14 cellular contexts compared by ENCODE assay signal in genomic region chr15:68790910-68791309, GRCh38. TPM values are rescaled to one million over a fixed set of nuclear protein-coding genes. Genes with fewer than 3 reads are reported as not detected.
DNase-seq lines count a peak whose midpoint lies in the region; ATAC-seq, FAIRE-seq and TF ChIP-seq lines count a peak whose summit lies in the region.
"Had no signal": no experiment of that assay in that cellular context is flagged by ENCODE, and none has a peak within 500 bp of the region (broad histone marks: within the 10 kb centered on the region; RNA-seq: fewer than 3 reads in every experiment).

No MANE protein-coding gene starts in this region.

- 88% methylated on average over 2 of the region's 2 CpGs; no CpG with 5 or more reads in 1 of the 2 experiments for WGBS in H1 (ENCODE audit: extremely low coverage in 1 of 2, insufficient coverage in 1 of 2, insufficient read length in 1 of 2, insufficient replicate concordance in 2 of 2, low coverage in 1 of 2, low lambda C conversion rate in 2 of 2, missing lambda C conversion rate in 1 of 2), 2 experiments
- 74% methylated on average over 2 of the region's 2 CpGs for WGBS in smooth muscle cell (ENCODE audit: low lambda C conversion rate)

- H3K14ac ChIP-seq in H1 (ENCODE audit: insufficient read length), result no peak overlapping the region

- no peaks in the 10 kb centered on the region for H3K27me3 ChIP-seq in H1 (replicated peaks in 1 of 4; ENCODE audit: control insufficient read depth in 3 of 4, extremely low read depth in 1 of 4, insufficient read depth in 3 of 4, low read length in 3 of 4)
- no peaks in the 10 kb centered on the region for H3K27me3 ChIP-seq in smooth muscle cell (ENCODE audit: low read depth)
- no peaks in the 10 kb centered on the region for H3K27me3 ChIP-seq in foreskin keratinocyte

- no peak for FAIRE-seq in H1 (lab: Jason Lieb, UNC)
- FAIRE-seq: A204.1 had no signal

- H2BK15ac ChIP-seq in H1 (ENCODE audit: low read length), result no peak overlapping the region

- H3K27ac ChIP-seq in SK-N-MC, result peak overlapping the region; percentile 48
- no peak overlapping the region for H3K27ac ChIP-seq in H1 (ENCODE audit: low read depth, low read length)
- H3K27ac ChIP-seq in smooth muscle cell (ENCODE audit: low read depth), result peak overlapping the region; percentile 66
- H3K27ac ChIP-seq in foreskin keratinocyte, result no peak overlapping the region

- CTCF ChIA-PET in H1 (lab: Charles Lee; ENCODE audit: partially characterized antibody), result interaction anchor here (1.1 kb wide), 1 partner anchor 86 kb away, joined by 3 read pairs; no protein-coding TSS in a partner anchor

- TF ChIP-seq CTCF in H1 (IDR thresholded peaks at IDR 0.05; ENCODE audit: control extremely low read depth in 1 of 3, insufficient read depth in 1 of 3, low read depth in 1 of 3, low read length in 3 of 3) (no peak), smooth muscle cell (IDR thresholded peaks at IDR 0.05; ENCODE audit: borderline replicate concordance, insufficient read depth, poor library complexity, severe bottlenecking) (no peak), foreskin keratinocyte (conservative IDR thresholded peaks at IDR 0.05) (no peak)

- H2AK5ac ChIP-seq in H1 (ENCODE audit: low read depth, low read length), result no peak overlapping the region

- no peak for TF ChIP-seq POLR2A in H1 (IDR thresholded peaks at IDR 0.05; ENCODE audit: control extremely low read depth in 1 of 2, low read depth in 2 of 2, low read length in 2 of 2)

- H3K4me1 Mint-ChIP-seq in activated CD4-positive, alpha-beta T cell treated with anti-CD3 and anti-CD28 coated beads, Interleukin-2, amount 10 ng/mL, durations not matched to agents 24 days and 14 days, result peaks cover 65% of the 10 kb centered on the region

- H2BK20ac ChIP-seq in H1 (ENCODE audit: low read length), result no peak overlapping the region

- no peak overlapping the region for H3K4ac ChIP-seq in H1 (replicated peaks; ENCODE audit: insufficient read length, low read depth, low read length)

- H3F3A ChIP-seq in smooth muscle cell (ENCODE audit: low read depth), result peaks cover 5% of the 10 kb centered on the region

- H3K36me3 Mint-ChIP-seq in activated CD4-positive, alpha-beta T cell treated with anti-CD3 and anti-CD28 coated beads, Interleukin-2, amount 10 ng/mL, durations not matched to agents 24 days and 14 days (ENCODE audit: low read depth), result peaks cover 34% of the 10 kb centered on the region

- no peak overlapping the region for H3K23ac ChIP-seq in H1 (ENCODE audit: insufficient read length)

- TF ChIP-seq EP300 in H1 (IDR thresholded peaks at IDR 0.05; ENCODE audit: borderline replicate concordance in 1 of 2, low read depth in 2 of 2, low read length in 2 of 2), result no peak

- H3K9ac ChIP-seq in SK-N-MC (ENCODE audit: insufficient read length), result no peak overlapping the region
- no peak overlapping the region for H3K9ac ChIP-seq in H1 (replicated peaks in 1 of 4; ENCODE audit: extremely low read depth in 1 of 4, low read depth in 3 of 4, low read length in 3 of 4)
- no peak overlapping the region for H3K9ac ChIP-seq in smooth muscle cell (ENCODE audit: low read depth)

- H2BK120ac ChIP-seq in H1 (replicated peaks; ENCODE audit: low read depth, low read length), result no peak overlapping the region

- no peak for DNase-seq in activated CD4-positive, alpha-beta T cell treated with anti-CD3 and anti-CD28 coated beads, Interleukin-2, amount 10 ng/mL, durations not matched to agents 24 days and 14 days
- no peak for DNase-seq in activated CD4-positive, alpha-beta T cell treated with anti-CD3 and anti-CD28 coated beads for 1 hour
- no peak for DNase-seq in SK-N-MC (ENCODE audit: low read depth, low spot score)
- DNase-seq in H1 (ENCODE audit: low read depth in 1 of 2, low spot score in 2 of 2), result no peak
- DNase-seq in smooth muscle cell (lab: John Stamatoyannopoulos, UW; ENCODE audit: unreplicated experiment), result no peak
- DNase-seq in DMS 273 (lab: John Stamatoyannopoulos, UW; ENCODE audit: unreplicated experiment), result no peak
- DNase-seq in foreskin keratinocyte, result no peak
- DNase-seq: activated CD4-positive, CD25-positive, alpha-beta regulatory T cell treated with anti-CD3 and anti-CD28 coated beads, Interleukin-2, amount 50 U/mL, for 72 hours; aorta; DMS79 treated with DMSO at 0.1 percent for 48 hours; NCI-H1092 treated with DMSO at 0.1 percent for 48 hours; NCI-H526 had no signal

- H4K5ac ChIP-seq in H1 (ENCODE audit: insufficient read length, low read depth, low read length), result no peak overlapping the region

- H3K27ac Mint-ChIP-seq in activated CD4-positive, alpha-beta T cell treated with anti-CD3 and anti-CD28 coated beads, Interleukin-2, amount 10 ng/mL, durations not matched to agents 24 days and 14 days, result peak overlapping the region; percentile 81

- H3K4me3 ChIP-seq in SK-N-MC (no peak overlapping the region), H1 (ENCODE audit: extremely low read depth in 1 of 4, insufficient read depth in 2 of 4, low read depth in 3 of 4, low read length in 4 of 4) (peak overlapping the region in 1 of 4 experiments; percentile 13; a peak in 1 of 8 replicates), smooth muscle cell (no peak overlapping the region)

- no peak overlapping the region for H4K8ac ChIP-seq in H1 (ENCODE audit: extremely low read depth, insufficient read depth, low read length)

- peaks cover 3% of the 10 kb centered on the region; the same call in 1 of the 2 replicates for H3K23me2 ChIP-seq in H1 (ENCODE audit: low read depth, low read length)

- no peak for TF ChIP-seq RAD21 in H1 (IDR thresholded peaks at IDR 0.05 in 1 of 2, conservative IDR thresholded peaks at IDR 0.05 in 1 of 2; ENCODE audit: low read depth in 2 of 2, low read length in 2 of 2)

- H3K79me2 ChIP-seq in H1 (ENCODE audit: control insufficient read depth in 1 of 2, insufficient read depth in 2 of 2, low read length in 2 of 2) (peaks cover 11 to 90% of the 10 kb centered on the region in 2 experiments; a peak in 3 of 4 replicates), smooth muscle cell (ENCODE audit: low read depth) (peaks cover 66% of the 10 kb centered on the region)

- H4K20me1 ChIP-seq in H1 (replicated peaks in 1 of 2; ENCODE audit: control insufficient read depth in 1 of 2, insufficient read depth in 2 of 2, low read length in 2 of 2), result peaks cover 43 to 58% of the 10 kb centered on the region in 2 experiments
- H4K20me1 ChIP-seq in smooth muscle cell (ENCODE audit: low read depth), result peaks cover 97% of the 10 kb centered on the region

- H3K36me3 ChIP-seq in SK-N-MC (ENCODE audit: insufficient read depth, low read length), result peaks cover 48% of the 10 kb centered on the region
- H3K36me3 ChIP-seq in H1 (ENCODE audit: control insufficient read depth in 2 of 4, insufficient read depth in 4 of 4, low read length in 3 of 4), result peaks cover 3 to 17% (median 6%) of the 10 kb centered on the region in 4 experiments; a peak in 6 of 8 replicates
- no peaks in the 10 kb centered on the region for H3K36me3 ChIP-seq in smooth muscle cell (ENCODE audit: low read depth)

- ATAC-seq in HG03457 (IDR thresholded peaks at IDR 0.05; ENCODE audit: unreplicated experiment), result no peak
- no peak for ATAC-seq in foreskin keratinocyte

- H2BK5ac ChIP-seq in H1 (ENCODE audit: low read depth, low read length), result no peak overlapping the region

- no peak overlapping the region for H3K56ac ChIP-seq in H1 (replicated peaks; ENCODE audit: insufficient read length, low read depth, low read length)

- H3K4me3 Mint-ChIP-seq in activated CD4-positive, alpha-beta T cell treated with anti-CD3 and anti-CD28 coated beads, Interleukin-2, amount 10 ng/mL, durations not matched to agents 24 days and 14 days, result peak overlapping the region; percentile 70

- H3K9me3 ChIP-seq in SK-N-MC (ENCODE audit: low read depth, low read length) (no peaks in the 10 kb centered on the region), H1 (ENCODE audit: insufficient read depth in 2 of 2, low read depth in 1 of 2, low read length in 1 of 2) (no peaks in the 10 kb centered on the region), smooth muscle cell (replicated peaks; ENCODE audit: low read depth) (no peaks in the 10 kb centered on the region)

- POLR2A ChIA-PET in H1 (lab: Charles Lee; ENCODE audit: partially characterized antibody), result interaction anchor here (1.0 to 1.5 kb wide), 2 partner anchors 14 to 27 kb away, joined by 3 to 4 read pairs; no protein-coding TSS in a partner anchor

- H3K79me1 ChIP-seq in H1 (ENCODE audit: low read depth, low read length), result peaks cover 22% of the 10 kb centered on the region

- H2AFZ ChIP-seq in H1 (ENCODE audit: low read length), result no peak overlapping the region
- H2AFZ ChIP-seq in smooth muscle cell (ENCODE audit: low read depth), result no peak overlapping the region

- H3K27me3 Mint-ChIP-seq in activated CD4-positive, alpha-beta T cell treated with anti-CD3 and anti-CD28 coated beads, Interleukin-2, amount 10 ng/mL, durations not matched to agents 24 days and 14 days, result no peaks in the 10 kb centered on the region

- no peak overlapping the region for H3K18ac ChIP-seq in H1 (ENCODE audit: extremely low read depth, low read length)

- H3K4me1 ChIP-seq in H1 (replicated peaks in 1 of 4; ENCODE audit: control insufficient read depth in 3 of 4, insufficient read depth in 4 of 4, low read length in 3 of 4), result peaks cover 33 to 62% (median 46%) of the 10 kb centered on the region in 4 experiments
- peaks cover 22% of the 10 kb centered on the region for H3K4me1 ChIP-seq in smooth muscle cell (ENCODE audit: low read depth)
- peaks cover 12% of the 10 kb centered on the region for H3K4me1 ChIP-seq in foreskin keratinocyte

- H3K4me2 ChIP-seq in H1 (ENCODE audit: insufficient read depth in 1 of 2, low read depth in 2 of 2, low read length in 2 of 2) (no peak overlapping the region; a peak in 2 of 4 replicates), smooth muscle cell (peak overlapping the region; percentile 73)

- H2BK12ac ChIP-seq in H1 (ENCODE audit: low read depth, low read length), result no peak overlapping the region; the same call in 1 of the 2 replicates

- intact Hi-C loops in activated CD4-positive, alpha-beta T cell treated with anti-CD3 and anti-CD28 coated beads, Interleukin-2, amount 10 ng/mL, durations not matched to agents 24 days and 14 days (cut with micrococcal nuclease), result loop anchor here (1.0 kb wide), 1 partner anchor 8 kb away; no protein-coding TSS in a partner anchor

- H4K91ac ChIP-seq in H1 (replicated peaks; ENCODE audit: insufficient read length, low read length), result no peak overlapping the region

- no peaks in the 10 kb centered on the region for H3K9me3 Mint-ChIP-seq in activated CD4-positive, alpha-beta T cell treated with anti-CD3 and anti-CD28 coated beads, Interleukin-2, amount 10 ng/mL, durations not matched to agents 24 days and 14 days

RNA-seq across cellular contexts. Expression of gene ANP32A, which starts 29.8 kb away (rescaled TPM):
- 280 and 302 TPM in 2 replicates for total RNA-seq in activated CD4-positive, alpha-beta T cell treated with anti-CD3 and anti-CD28 coated beads, Interleukin-2, amount 10 ng/mL, durations not matched to agents 24 days and 14 days
- 284 and 295 TPM in 2 replicates for total RNA-seq in H1 (2021; fragmentation: NEBNext Ultra II Directional; extraction: Animal tissue kit (Norgen Biotek cat#: 25700))
- polyA plus RNA-seq in H1 (2011; rRNA removed) (46.8 and 70.8 TPM in 2 replicates), smooth muscle cell (93.7 and 129 TPM in 2 replicates), foreskin keratinocyte (150 and 179 TPM in 2 replicates)
- 114 TPM for polyA plus RNA-seq in H1 (2011; cell fraction: cytosol; rRNA removed)
- 28.3 TPM for polyA plus RNA-seq in H1 (2011; cell fraction: nucleus; rRNA removed)
- polyA plus RNA-seq in H1 (2012, experiment 1 of 2), result 332 to 427 TPM (median 351 TPM) in 4 replicates
- 153 TPM for polyA plus RNA-seq in H1 (2012, experiment 2 of 2)
- polyA plus RNA-seq in H1 (2013, experiment 1 of 2), result 224 TPM
- 234 TPM for polyA plus RNA-seq in H1 (2013, experiment 2 of 2)
- polyA minus RNA-seq in H1 (2011; rRNA and poly(A)+ RNA removed), result 51.5 and 75.1 TPM in 2 replicates
- polyA minus RNA-seq in H1 (2011; cell fraction: cytosol; rRNA and poly(A)+ RNA removed), result 79.9 TPM
- polyA minus RNA-seq in H1 (2011; cell fraction: nucleus; rRNA and poly(A)+ RNA removed), result 51.2 TPM
- total RNA-seq in smooth muscle cell (63.1 and 71.8 TPM in 2 replicates), foreskin keratinocyte (104 and 145 TPM in 2 replicates)

Comparison
In these comparisons a context has a peak if more than half of its experiments do, and no peak if none do; other contexts are left out.
1. H3K27ac ChIP-seq: peak in SK-N-MC (single experiment) and smooth muscle cell (single experiment); none in H1 (single experiment) and foreskin keratinocyte (single experiment).